ENCODE assay signal across 27 cellular contexts in genomic region chr11:96963375-96963774, GRCh38.
"Had no signal": no experiment of that assay in that cellular context is flagged by ENCODE, and none has a peak within 500 bp of the region (broad histone marks: within the 10 kb centered on the region; RNA-seq: fewer than 3 reads in every experiment).

No MANE protein-coding gene starts in this region.

- H3K4me3 ChIP-seq: stomach, suprapubic skin, testis, thoracic aorta, thyroid gland, tibial artery, tibial nerve, transverse colon, upper lobe of left lung, upper lobe of right lung, uterus, vagina had no signal

- DNase-seq: stimulated activated CD4-positive, alpha-beta T cell treated with anti-CD3 and anti-CD28 coated beads, Interleukin-2, amount 100 ng/mL, for 48 hours; stimulated activated CD4-positive, alpha-beta T cell treated with anti-CD3 and anti-CD28 coated beads, Interleukin-4, amount 100 ng/mL, for 1 hour; stimulated activated CD4-positive, alpha-beta T cell treated with anti-CD3 and anti-CD28 coated beads, Interleukin-4, amount 100 ng/mL, for 24 hours; stimulated activated CD4-positive, alpha-beta T cell treated with anti-CD3 and anti-CD28 coated beads, Interleukin-4, amount 100 ng/mL, for 4 hours; stimulated activated CD8-positive, alpha-beta memory T cell treated with anti-CD3 and anti-CD28 coated beads, Interleukin-4, amount 100 ng/mL, for 48 hours; stimulated activated naive B cell treated with anti-CD40 and anti-IgM and Interleukin-4, amounts not matched to agents 10 μg/mL and 1 μg/mL and 100 μg/mL, for 72 hours; stimulated activated naive CD4-positive, alpha-beta T cell; stimulated activated naive CD4-positive, alpha-beta T cell treated with Interleukin-2 at 50 U/mL for 16 hours; stimulated activated naive CD8-positive, alpha-beta T cell treated with anti-CD3 and anti-CD28 coated beads, Interleukin-15, amount 100 ng/mL, for 72 hours; stimulated activated naive CD8-positive, alpha-beta T cell treated with anti-CD3 and anti-CD28 coated beads, Interleukin-15, Interleukin-2, amounts not matched to agents 100 U/mL and 50 U/mL, for 24 hours; stomach; substantia nigra; testis; thyroid gland; tibial artery; transverse colon; trophoblast cell; upper lobe of left lung; upper lobe of right lung; uterus had no signal

- H3K27ac ChIP-seq: stomach, suprapubic skin, testis, thoracic aorta, thyroid gland, tibial artery, tibial nerve, transverse colon, upper lobe of left lung, upper lobe of right lung, uterus, vagina had no signal

- FAIRE-seq: urothelium cell line had no signal

- H3K9me3 ChIP-seq: stomach, suprapubic skin, testis, thoracic aorta, thyroid gland, tibial artery, transverse colon, upper lobe of left lung, upper lobe of right lung, uterus, vagina had no signal

- H3K4me1 ChIP-seq: stomach, suprapubic skin, testis, thyroid gland, tibial artery, tibial nerve, transverse colon, upper lobe of left lung, upper lobe of right lung, uterus, vagina had no signal

- H3K36me3 ChIP-seq: stomach, suprapubic skin, thoracic aorta, thyroid gland, tibial artery, tibial nerve, transverse colon, upper lobe of left lung, upper lobe of right lung, uterus, vagina had no signal

- H3K27me3 ChIP-seq: stomach, suprapubic skin, testis, thyroid gland, tibial artery, tibial nerve, transverse colon, upper lobe of left lung, upper lobe of right lung, uterus, vagina had no signal

- ATAC-seq: stimulated activated effector memory CD8-positive, alpha-beta T cell treated with anti-CD3 and anti-CD28 coated beads, Interleukin-12 subunit alpha, Interleukin-12 subunit beta, amount 100 ng/mL, for 72 hours; stimulated activated memory B cell treated with anti-CD40 and anti-IgM and Interleukin-4, amounts not matched to agents 10 μg/mL and 1 μg/mL and 100 μg/mL, for 72 hours; stimulated activated naive B cell treated with anti-CD40 and anti-IgM and Interleukin-4, amounts not matched to agents 10 μg/mL and 1 μg/mL and 100 μg/mL, for 72 hours; stimulated activated naive CD8-positive, alpha-beta T cell treated with anti-CD3 and anti-CD28 coated beads, Interleukin-15, amount 100 ng/mL, for 72 hours; stimulated activated naive CD8-positive, alpha-beta T cell treated with anti-CD3 and anti-CD28 coated beads, Interleukin-15, Interleukin-2, amounts not matched to agents 100 U/mL and 50 U/mL, for 24 hours; upper lobe of right lung had no signal
